Comparison of ENCODE assay signal across 8 cellular contexts in genomic region chr10:50275650-50276235, GRCh38. TPM values are rescaled to one million over a fixed set of nuclear protein-coding genes. Genes with fewer than 3 reads are reported as not detected.
DNase-seq lines count a peak whose midpoint lies in the region; ATAC-seq and FAIRE-seq lines count a peak whose summit lies in the region.

No MANE protein-coding gene starts in this region.

- H3K36me3 ChIP-seq in CD4-positive, CD25-positive, alpha-beta regulatory T cell (ENCODE audit: control insufficient read depth, insufficient read depth, low read length), result no peaks in the 10 kb centered on the region

- no peak overlapping the region for H3K27ac Mint-ChIP-seq in CD4-positive, CD25-positive, alpha-beta regulatory T cell

- no peak overlapping the region for H3K4me3 ChIP-seq in CD4-positive, CD25-positive, alpha-beta regulatory T cell (ENCODE audit: low read depth, low read length)

- peak in 2 of 3 donors; percentile 13 to 35 for DNase-seq in CD4-positive, CD25-positive, alpha-beta regulatory T cell
- DNase-seq in HTR-8/SVneo (ENCODE audit: insufficient read length, low spot score), result peak; percentile 7
- DNase-seq in activated CD4-positive, CD25-positive, alpha-beta regulatory T cell treated with anti-CD3 and anti-CD28 coated beads, Interleukin-2, amount 50 U/mL, for 72 hours, result peak; percentile 42
- peak; percentile 18 for DNase-seq in fibroblast of peridontal ligament (ENCODE audit: extremely low read depth)
- peak; percentile 28 for DNase-seq in putamen (ENCODE audit: low spot score)
- no peak for DNase-seq in DMS79 treated with DMSO at 0.1 percent for 48 hours (lab: John Stamatoyannopoulos, UW)

- H3K9me3 ChIP-seq in CD4-positive, CD25-positive, alpha-beta regulatory T cell (ENCODE audit: control insufficient read depth in 2 of 2, low read length in 2 of 2), result no peaks in the 10 kb centered on the region

- FAIRE-seq in HTR-8/SVneo (lab: Jason Lieb, UNC), result no peak

- ATAC-seq in CD4-positive, CD25-positive, alpha-beta regulatory T cell (ENCODE audit: low read depth in 2 of 2), result no peak
- ATAC-seq in GM19023 (IDR thresholded peaks at IDR 0.05; ENCODE audit: unreplicated experiment) (peak; percentile 52), HG02571 (IDR thresholded peaks at IDR 0.05; ENCODE audit: unreplicated experiment) (no peak)

- H3K27ac ChIP-seq in CD4-positive, CD25-positive, alpha-beta regulatory T cell (ENCODE audit: insufficient read depth, low read length, poor library complexity, severe bottlenecking), result no peak overlapping the region

- H3K27me3 ChIP-seq in CD4-positive, CD25-positive, alpha-beta regulatory T cell (ENCODE audit: control insufficient read depth, insufficient read depth, low read length), result peaks cover 24% of the 10 kb centered on the region

- no peaks in the 10 kb centered on the region for H3K4me1 ChIP-seq in CD4-positive, CD25-positive, alpha-beta regulatory T cell (ENCODE audit: control insufficient read depth, insufficient read depth, low read length, poor library complexity, severe bottlenecking)

- H3K4me1 Mint-ChIP-seq in CD4-positive, CD25-positive, alpha-beta regulatory T cell, result peaks cover 0 to 2% (median 0%) of the 10 kb centered on the region in 4 donors

- no peak overlapping the region for H3K4me3 Mint-ChIP-seq in CD4-positive, CD25-positive, alpha-beta regulatory T cell

- peaks cover 0 to 3% (median 0%) of the 10 kb centered on the region in 7 donors for H3K9me3 Mint-ChIP-seq in CD4-positive, CD25-positive, alpha-beta regulatory T cell

- H3K36me3 Mint-ChIP-seq in CD4-positive, CD25-positive, alpha-beta regulatory T cell, result no peaks in the 10 kb centered on the region

- peaks cover 65% of the 10 kb centered on the region for H3K27me3 Mint-ChIP-seq in CD4-positive, CD25-positive, alpha-beta regulatory T cell

RNA-seq across cellular contexts. Expression of gene ASAH2, which starts 24.4 kb away (rescaled TPM):
- total RNA-seq in CD4-positive, CD25-positive, alpha-beta regulatory T cell, result 1.6 TPM
- polyA plus RNA-seq in CD4-positive, CD25-positive, alpha-beta regulatory T cell, result 1 to 10 TPM in 3 of 4 donors, under 1 TPM in 1; 0.85 to 6.0 (median 2.5) TPM
